In the genomic region with DNA sequence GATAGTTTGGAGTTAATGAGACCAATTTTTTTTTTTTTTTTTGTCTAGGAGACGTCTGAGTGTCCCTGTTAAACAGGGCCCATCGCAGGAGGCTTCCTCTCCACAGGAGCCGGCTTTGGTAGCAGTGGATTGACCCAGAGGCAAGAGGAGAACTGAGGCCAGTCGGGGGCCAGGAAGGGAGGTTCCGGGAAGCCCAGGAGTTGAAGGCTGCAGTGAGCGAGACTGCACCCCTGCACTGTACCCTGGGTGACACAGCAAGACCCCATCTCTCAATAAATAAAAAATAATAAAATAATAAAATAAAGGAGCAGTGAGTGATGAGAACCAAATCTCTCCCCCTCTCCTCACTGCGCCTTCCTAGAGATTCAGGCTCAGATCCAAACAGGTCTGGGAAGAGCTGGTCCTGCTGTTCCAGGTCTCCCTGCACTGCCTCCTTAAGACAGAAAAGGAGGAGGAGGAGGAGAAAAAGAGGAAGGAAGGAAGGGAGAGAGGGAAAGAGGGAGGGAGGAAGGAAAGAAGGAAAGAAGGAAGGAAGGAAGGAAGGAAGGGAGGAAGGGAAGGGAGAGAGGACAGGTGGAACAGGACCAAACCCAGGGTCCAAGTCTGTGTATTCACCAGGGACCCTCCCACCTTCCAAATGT, we compare ENCODE assay signal across 2 cellular contexts.
TF ChIP-seq lines count a peak whose summit lies in the region.

No MANE protein-coding gene starts in this region.

TF ChIP-seq in HepG2, 621 proteins besides CTCF, POLR2A, EP300 and RAD21:
- TF ChIP-seq, protein P1, sequence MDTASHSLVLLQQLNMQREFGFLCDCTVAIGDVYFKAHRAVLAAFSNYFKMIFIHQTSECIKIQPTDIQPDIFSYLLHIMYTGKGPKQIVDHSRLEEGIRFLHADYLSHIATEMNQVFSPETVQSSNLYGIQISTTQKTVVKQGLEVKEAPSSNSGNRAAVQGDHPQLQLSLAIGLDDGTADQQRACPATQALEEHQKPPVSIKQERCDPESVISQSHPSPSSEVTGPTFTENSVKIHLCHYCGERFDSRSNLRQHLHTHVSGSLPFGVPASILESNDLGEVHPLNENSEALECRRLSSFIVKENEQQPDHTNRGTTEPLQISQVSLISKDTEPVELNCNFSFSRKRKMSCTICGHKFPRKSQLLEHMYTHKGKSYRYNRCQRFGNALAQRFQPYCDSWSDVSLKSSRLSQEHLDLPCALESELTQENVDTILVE (CRISPR knock-in tag; IDR thresholded peaks at IDR 0.05) = no peak
- TF ChIP-seq PCBP2 (optimal IDR thresholded peaks at IDR 0.05; ENCODE audit: low read depth, low read length, poor library complexity, severe bottlenecking) = peak; percentile 44

TF ChIP-seq in K562, 482 proteins besides CTCF, POLR2A, EP300 and RAD21:
- TF ChIP-seq, protein P2, sequence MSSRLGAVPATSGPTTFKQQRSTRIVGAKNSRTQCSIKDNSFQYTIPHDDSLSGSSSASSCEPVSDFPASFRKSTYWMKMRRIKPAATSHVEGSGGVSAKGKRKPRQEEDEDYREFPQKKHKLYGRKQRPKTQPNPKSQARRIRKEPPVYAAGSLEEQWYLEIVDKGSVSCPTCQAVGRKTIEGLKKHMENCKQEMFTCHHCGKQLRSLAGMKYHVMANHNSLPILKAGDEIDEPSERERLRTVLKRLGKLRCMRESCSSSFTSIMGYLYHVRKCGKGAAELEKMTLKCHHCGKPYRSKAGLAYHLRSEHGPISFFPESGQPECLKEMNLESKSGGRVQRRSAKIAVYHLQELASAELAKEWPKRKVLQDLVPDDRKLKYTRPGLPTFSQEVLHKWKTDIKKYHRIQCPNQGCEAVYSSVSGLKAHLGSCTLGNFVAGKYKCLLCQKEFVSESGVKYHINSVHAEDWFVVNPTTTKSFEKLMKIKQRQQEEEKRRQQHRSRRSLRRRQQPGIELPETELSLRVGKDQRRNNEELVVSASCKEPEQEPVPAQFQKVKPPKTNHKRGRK (tag; IDR thresholded peaks at IDR 0.05) = peak; percentile 58; the same call in 1 of the 2 replicates
- TF ChIP-seq, protein P3, sequence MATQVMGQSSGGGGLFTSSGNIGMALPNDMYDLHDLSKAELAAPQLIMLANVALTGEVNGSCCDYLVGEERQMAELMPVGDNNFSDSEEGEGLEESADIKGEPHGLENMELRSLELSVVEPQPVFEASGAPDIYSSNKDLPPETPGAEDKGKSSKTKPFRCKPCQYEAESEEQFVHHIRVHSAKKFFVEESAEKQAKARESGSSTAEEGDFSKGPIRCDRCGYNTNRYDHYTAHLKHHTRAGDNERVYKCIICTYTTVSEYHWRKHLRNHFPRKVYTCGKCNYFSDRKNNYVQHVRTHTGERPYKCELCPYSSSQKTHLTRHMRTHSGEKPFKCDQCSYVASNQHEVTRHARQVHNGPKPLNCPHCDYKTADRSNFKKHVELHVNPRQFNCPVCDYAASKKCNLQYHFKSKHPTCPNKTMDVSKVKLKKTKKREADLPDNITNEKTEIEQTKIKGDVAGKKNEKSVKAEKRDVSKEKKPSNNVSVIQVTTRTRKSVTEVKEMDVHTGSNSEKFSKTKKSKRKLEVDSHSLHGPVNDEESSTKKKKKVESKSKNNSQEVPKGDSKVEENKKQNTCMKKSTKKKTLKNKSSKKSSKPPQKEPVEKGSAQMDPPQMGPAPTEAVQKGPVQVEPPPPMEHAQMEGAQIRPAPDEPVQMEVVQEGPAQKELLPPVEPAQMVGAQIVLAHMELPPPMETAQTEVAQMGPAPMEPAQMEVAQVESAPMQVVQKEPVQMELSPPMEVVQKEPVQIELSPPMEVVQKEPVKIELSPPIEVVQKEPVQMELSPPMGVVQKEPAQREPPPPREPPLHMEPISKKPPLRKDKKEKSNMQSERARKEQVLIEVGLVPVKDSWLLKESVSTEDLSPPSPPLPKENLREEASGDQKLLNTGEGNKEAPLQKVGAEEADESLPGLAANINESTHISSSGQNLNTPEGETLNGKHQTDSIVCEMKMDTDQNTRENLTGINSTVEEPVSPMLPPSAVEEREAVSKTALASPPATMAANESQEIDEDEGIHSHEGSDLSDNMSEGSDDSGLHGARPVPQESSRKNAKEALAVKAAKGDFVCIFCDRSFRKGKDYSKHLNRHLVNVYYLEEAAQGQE (CRISPR knock-in tag; IDR thresholded peaks at IDR 0.05; ENCODE audit: low read depth) = no peak
- TF ChIP-seq OTX1 (CRISPR knock-in tag; IDR thresholded peaks at IDR 0.05) (peak; percentile 60; the same call in 1 of the 2 replicates), ELF4 (CRISPR knock-in tag; IDR thresholded peaks at IDR 0.05) (peak; percentile 67; the same call in 1 of the 2 replicates)
- TF ChIP-seq, protein P4, sequence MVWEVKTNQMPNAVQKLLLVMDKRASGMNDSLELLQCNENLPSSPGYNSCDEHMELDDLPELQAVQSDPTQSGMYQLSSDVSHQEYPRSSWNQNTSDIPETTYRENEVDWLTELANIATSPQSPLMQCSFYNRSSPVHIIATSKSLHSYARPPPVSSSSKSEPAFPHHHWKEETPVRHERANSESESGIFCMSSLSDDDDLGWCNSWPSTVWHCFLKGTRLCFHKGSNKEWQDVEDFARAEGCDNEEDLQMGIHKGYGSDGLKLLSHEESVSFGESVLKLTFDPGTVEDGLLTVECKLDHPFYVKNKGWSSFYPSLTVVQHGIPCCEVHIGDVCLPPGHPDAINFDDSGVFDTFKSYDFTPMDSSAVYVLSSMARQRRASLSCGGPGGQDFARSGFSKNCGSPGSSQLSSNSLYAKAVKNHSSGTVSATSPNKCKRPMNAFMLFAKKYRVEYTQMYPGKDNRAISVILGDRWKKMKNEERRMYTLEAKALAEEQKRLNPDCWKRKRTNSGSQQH (CRISPR knock-in tag; IDR thresholded peaks at IDR 0.05) = peak; percentile 81; the same call in 1 of the 2 replicates
- TF ChIP-seq, protein P5, sequence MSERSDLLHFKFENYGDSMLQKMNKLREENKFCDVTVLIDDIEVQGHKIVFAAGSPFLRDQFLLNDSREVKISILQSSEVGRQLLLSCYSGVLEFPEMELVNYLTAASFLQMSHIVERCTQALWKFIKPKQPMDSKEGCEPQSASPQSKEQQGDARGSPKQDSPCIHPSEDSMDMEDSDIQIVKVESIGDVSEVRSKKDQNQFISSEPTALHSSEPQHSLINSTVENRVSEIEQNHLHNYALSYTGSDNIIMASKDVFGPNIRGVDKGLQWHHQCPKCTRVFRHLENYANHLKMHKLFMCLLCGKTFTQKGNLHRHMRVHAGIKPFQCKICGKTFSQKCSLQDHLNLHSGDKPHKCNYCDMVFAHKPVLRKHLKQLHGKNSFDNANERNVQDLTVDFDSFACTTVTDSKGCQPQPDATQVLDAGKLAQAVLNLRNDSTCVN (CRISPR knock-in tag; IDR thresholded peaks at IDR 0.05) = peak; percentile 20; the same call in 1 of the 2 replicates
